Comparison of ENCODE assay signal across 18 cellular contexts in the genomic region with DNA sequence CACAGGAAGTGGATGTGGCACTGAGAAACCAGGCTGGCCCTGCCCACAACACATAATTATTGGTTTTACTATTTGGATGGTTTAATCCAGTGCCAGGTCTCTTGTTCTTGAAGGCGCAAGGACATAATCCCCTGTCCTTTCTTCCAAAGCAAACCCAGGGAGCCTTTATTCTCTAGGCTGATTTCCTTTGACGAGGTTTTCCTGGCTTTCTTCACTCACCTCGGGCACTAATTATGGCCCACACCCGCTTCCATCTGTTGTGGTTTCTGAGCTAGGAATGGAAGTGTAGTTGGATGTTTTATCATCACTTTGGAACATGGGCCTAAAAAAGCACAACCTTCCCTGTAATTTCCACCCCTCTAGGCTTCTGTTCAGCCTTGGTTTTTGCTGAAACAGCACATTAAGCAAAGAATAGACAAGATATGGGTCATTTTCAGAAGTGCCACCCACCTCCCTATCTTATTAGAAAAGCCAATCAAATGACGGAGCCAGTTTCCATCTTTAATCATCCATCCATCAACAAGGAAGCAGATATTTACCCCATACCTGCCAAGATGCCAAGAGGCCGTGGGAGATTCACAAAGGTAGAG.
A peak's percentile ranks its signal among the peaks of the same experiment; 100 is the strongest.
DNase-seq lines count a peak whose midpoint lies in the region; ATAC-seq, FAIRE-seq and TF ChIP-seq lines count a peak whose summit lies in the region.
"Had no signal": no experiment of that assay in that cellular context is flagged by ENCODE, and none has a peak within 500 bp of the region (broad histone marks: within the 10 kb centered on the region; RNA-seq: fewer than 3 reads in every experiment).

No MANE protein-coding gene starts in this region.

- CTCF ChIA-PET in A549 (lab: Yijun Ruan, JAX) (interaction anchor here (1.7 to 8.8 kb wide), 4 partner anchors 9 to 268 kb away, joined by 5 to 67 read pairs (median 7); partner anchors contain the start of gene HSPA2), Calu3 (lab: Charles Lee) (no interaction called here)

- no peak for TF ChIP-seq CTCF in A549 (IDR thresholded peaks at IDR 0.05)
- TF ChIP-seq CTCF in kidney (IDR thresholded peaks at IDR 0.05; ENCODE audit: borderline replicate concordance, extremely low read depth, insufficient read depth) = no peak
- TF ChIP-seq CTCF in Calu3 (IDR thresholded peaks at IDR 0.05; ENCODE audit: unreplicated experiment) = no peak

- no peak overlapping the region for H3K27ac Mint-ChIP-seq in Calu3 (ENCODE audit: unreplicated experiment)

- intact Hi-C loops in kidney (cut with DNase I) (no loop called here), Calu3 (cut with micrococcal nuclease; ENCODE audit: unreplicated experiment) (no loop called here)

- no peaks in the 10 kb centered on the region for H3K27me3 Mint-ChIP-seq in Calu3 (ENCODE audit: unreplicated experiment)

- no peak for TF ChIP-seq EP300 in A549 (IDR thresholded peaks at IDR 0.05)

- FAIRE-seq in A549 (lab: Jason Lieb, UNC) = no peak
- no peak for FAIRE-seq in kidney (lab: Jason Lieb, UNC)
- FAIRE-seq: GM12892, GM18507 had no signal

- H3K27me3 ChIP-seq in BLaER1 treated with 17β-estradiol and CSF1 and Interleukin-3, amounts not matched to agents 10 nM and 100 nM = no peaks in the 10 kb centered on the region; a peak in 1 of 22 replicates
- H3K27me3 ChIP-seq: SJSA1 had no signal

- POLR2A ChIA-PET in A549 (lab: Yijun Ruan, JAX) = no interaction called here

- H3K9me3 ChIP-seq in A549 (no peaks in the 10 kb centered on the region), kidney (ENCODE audit: control insufficient read depth in 1 of 2, low read length in 2 of 2) (no peaks in the 10 kb centered on the region)
- H3K9me3 ChIP-seq in BLaER1 treated with 17β-estradiol and CSF1 and Interleukin-3, amounts not matched to agents 10 nM and 100 nM (replicated peaks in 1 of 11) = no peaks in the 10 kb centered on the region
- H3K9me3 ChIP-seq: SJSA1 had no signal

- H3K36me3 ChIP-seq in BLaER1 treated with 17β-estradiol and CSF1 and Interleukin-3, amounts not matched to agents 10 nM and 100 nM = no peaks in the 10 kb centered on the region
- no peaks in the 10 kb centered on the region for H3K36me3 ChIP-seq in kidney (ENCODE audit: control insufficient read depth in 1 of 2, insufficient read depth in 2 of 2, low read length in 2 of 2)
- H3K36me3 ChIP-seq: SJSA1 had no signal

- no TSS peak for BruUV-seq in Calu3 (replicated peaks; lab: Mats Ljungman, UMichigan)

- H3K9me3 Mint-ChIP-seq in Calu3 (ENCODE audit: low read depth, unreplicated experiment) = no peaks in the 10 kb centered on the region

- no peaks in the 10 kb centered on the region for H3K4me1 Mint-ChIP-seq in Calu3 (ENCODE audit: low read depth, unreplicated experiment)

- 93% methylated on average over 6 of the region's 6 CpGs for WGBS in A549 (ENCODE audit: missing lambda C conversion rate)

- H3K27ac ChIP-seq in A549 (no peak overlapping the region), kidney (ENCODE audit: low read depth in 2 of 2, low read length in 2 of 2) (no peak overlapping the region)
- H3K27ac ChIP-seq in BLaER1 treated with 17β-estradiol and CSF1 and Interleukin-3, amounts not matched to agents 10 nM and 100 nM = peak overlapping the region in 1 of 11 experiments; percentile 36; a peak in 2 of 22 replicates
- H3K27ac ChIP-seq: SJSA1 had no signal

- no peak for DNase-seq in A549 (ENCODE audit: low read depth in 1 of 2, low spot score in 1 of 2)
- DNase-seq in NCI-H2081 (lab: John Stamatoyannopoulos, UW) = peak; percentile 32 to 53
- DNase-seq in islet precursor cell = peak; percentile 14
- no peak for DNase-seq in kidney
- no peak for DNase-seq in Calu3
- DNase-seq: ACHN, DMS53, GOT3, KBM-7, NCI-H1105 treated with DMSO at 0.1 percent for 48 hours, NCI-H187, NCI-H226 had no signal

- ATAC-seq in A549 (no peak), GM18511 (IDR thresholded peaks at IDR 0.05; ENCODE audit: unreplicated experiment) (no peak)
- ATAC-seq: HCT116 had no signal

- TF ChIP-seq POLR2A in A549 (IDR thresholded peaks at IDR 0.05; ENCODE audit: low read length) = no peak

- no peaks in the 10 kb centered on the region for H4K20me1 ChIP-seq in BLaER1 treated with 17β-estradiol and CSF1 and Interleukin-3, amounts not matched to agents 10 nM and 100 nM

- no peak overlapping the region for H3K4me2 ChIP-seq in A549
- H3K4me2 ChIP-seq in BLaER1 treated with 17β-estradiol and CSF1 and Interleukin-3, amounts not matched to agents 10 nM and 100 nM = peak overlapping the region; percentile 66 to 82 (median 74)

- no peak overlapping the region for H3K4me3 Mint-ChIP-seq in Calu3 (ENCODE audit: low read depth, unreplicated experiment)

- no peaks in the 10 kb centered on the region for H3K36me3 Mint-ChIP-seq in Calu3 (ENCODE audit: insufficient read depth, unreplicated experiment)

- peak overlapping the region in 4 of 11 experiments; percentile 2 to 36 (median 20); a peak in 4 of 22 replicates for H3K9ac ChIP-seq in BLaER1 treated with 17β-estradiol and CSF1 and Interleukin-3, amounts not matched to agents 10 nM and 100 nM
- H3K9ac ChIP-seq in kidney (ENCODE audit: low read length in 2 of 2) = no peak overlapping the region

- no peak overlapping the region for H3K4me3 ChIP-seq in A549
- H3K4me3 ChIP-seq in BLaER1 treated with 17β-estradiol and CSF1 and Interleukin-3, amounts not matched to agents 10 nM and 100 nM = peak overlapping the region in 6 of 10 experiments; percentile 4 to 47 (median 22); a peak in 8 of 20 replicates
- H3K4me3 ChIP-seq in kidney (ENCODE audit: low read length in 2 of 2) = no peak overlapping the region
- H3K4me3 ChIP-seq: SJSA1 had no signal

- H3K4me1 ChIP-seq in A549 = peaks cover 28% of the 10 kb centered on the region
- peaks cover 13 to 19% (median 17%) of the 10 kb centered on the region in 10 experiments for H3K4me1 ChIP-seq in BLaER1 treated with 17β-estradiol and CSF1 and Interleukin-3, amounts not matched to agents 10 nM and 100 nM
- no peaks in the 10 kb centered on the region for H3K4me1 ChIP-seq in kidney (ENCODE audit: control insufficient read depth in 1 of 2, insufficient read depth in 1 of 2, low read depth in 1 of 2, low read length in 2 of 2)

- TF ChIP-seq RAD21 in A549 (conservative IDR thresholded peaks at IDR 0.05 in 1 of 2, IDR thresholded peaks at IDR 0.05 in 1 of 2) = no peak

TF ChIP-seq in A549, 52 proteins besides CTCF, POLR2A, EP300 and RAD21:
- TF ChIP-seq RNF2 (IDR thresholded peaks at IDR 0.05; ENCODE audit: borderline replicate concordance, low read depth) = no peak
- peak; percentile 89 for TF ChIP-seq MAFK (IDR thresholded peaks at IDR 0.05; ENCODE audit: partially characterized antibody)

Comparison
In these comparisons a context has a peak if more than half of its experiments do, and no peak if none do; other contexts are left out.
1. DNase-seq: peak in NCI-H2081 (2 of 2) and islet precursor cell (single experiment); none in A549 (0 of 2), kidney (single experiment) and Calu3 (single experiment).
2. H3K4me3 ChIP-seq: peak in BLaER1 treated with 17β-estradiol and CSF1 and Interleukin-3, amounts not matched to agents 10 nM and 100 nM (6 of 10); none in A549 (single experiment) and kidney (0 of 2).